Comparison of ENCODE assay signal across 8 cellular contexts in the genomic region with DNA sequence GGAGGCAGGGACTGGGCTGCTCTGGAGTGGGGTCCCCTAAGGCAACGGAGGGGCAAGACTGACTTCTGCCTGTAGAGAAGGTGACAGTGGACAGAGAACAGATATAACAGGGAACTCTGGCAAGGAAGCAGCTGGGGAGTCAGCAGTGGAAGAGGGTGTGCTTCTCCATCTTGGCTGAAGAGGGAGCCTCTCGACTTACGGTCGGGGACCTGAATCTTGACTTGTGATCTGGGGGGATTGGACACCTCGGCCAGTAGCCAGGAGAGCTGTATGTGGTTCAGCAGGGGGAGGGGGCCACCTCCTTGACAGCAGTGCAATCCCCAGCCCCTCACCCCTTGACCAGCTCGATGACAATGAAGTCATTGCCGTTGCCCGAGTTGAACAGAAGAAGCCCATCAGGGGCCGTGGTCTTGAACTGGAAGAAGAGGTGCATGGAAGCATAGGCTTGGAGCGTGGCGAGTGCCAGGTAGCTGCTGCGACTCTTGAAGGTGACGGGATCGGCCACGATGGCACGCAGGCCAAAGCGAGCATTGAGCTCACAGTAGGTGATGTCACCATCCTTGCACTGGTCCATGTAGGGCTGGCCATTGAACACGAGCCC.
DNase-seq lines count a peak whose midpoint lies in the region; ATAC-seq and TF ChIP-seq lines count a peak whose summit lies in the region.

No MANE protein-coding gene starts in this region.

- H3K36me3 ChIP-seq in BLaER1 (no peaks in the 10 kb centered on the region), liver (ENCODE audit: control insufficient read depth in 4 of 4, insufficient read depth in 3 of 4, low read depth in 1 of 4, low read length in 3 of 4) (no peaks in the 10 kb centered on the region)

- H3K9me3 ChIP-seq in BLaER1 (no peaks in the 10 kb centered on the region), liver (ENCODE audit: control insufficient read depth in 4 of 4, low read length in 3 of 4) (no peaks in the 10 kb centered on the region)

- H3K4me1 ChIP-seq in BLaER1 (peaks cover 92% of the 10 kb centered on the region), liver (ENCODE audit: control insufficient read depth in 4 of 4, insufficient read depth in 4 of 4, low read length in 3 of 4) (peaks cover 2 to 22% (median 11%) of the 10 kb centered on the region in 4 donors)

- H4K20me1 ChIP-seq in BLaER1 = no peaks in the 10 kb centered on the region

- H3K9ac ChIP-seq in BLaER1 (peak overlapping the region; percentile 9; the same call in 1 of the 2 replicates), liver (ENCODE audit: low read depth in 1 of 2, low read length in 2 of 2) (no peak overlapping the region)

- H3K27ac ChIP-seq in BLaER1 = no peak overlapping the region
- no peak overlapping the region for H3K27ac ChIP-seq in liver (ENCODE audit: low read depth in 1 of 2, low read length in 2 of 2)

- H3K4me3 ChIP-seq in BLaER1 (no peak overlapping the region), WI38 (ENCODE audit: low read depth, low read length) (no peak overlapping the region), liver (ENCODE audit: low read depth in 1 of 3, low read length in 3 of 3) (no peak overlapping the region)

- 58% methylated on average over 18 of the region's 18 CpGs for WGBS in liver

- 0 out of 2 replicates have a peak overlapping the region, but pooled peaks have one; percentile 18 for H3K4me2 ChIP-seq in BLaER1

- TF ChIP-seq CTCF in WI38 (IDR thresholded peaks at IDR 0.05; ENCODE audit: low read depth, low read length) (peak; percentile 48), liver (IDR thresholded peaks at IDR 0.05; ENCODE audit: low read depth, low read length, missing input control) (peak; percentile 34)

- ATAC-seq in GM21515 (IDR thresholded peaks at IDR 0.05; ENCODE audit: unreplicated experiment) = no peak
- no peak for ATAC-seq in GM19397 (IDR thresholded peaks at IDR 0.05; ENCODE audit: unreplicated experiment)

- peak in 1 of 2 donors; percentile 48 for TF ChIP-seq RAD21 in liver (IDR thresholded peaks at IDR 0.05)

- peak; percentile 23 for DNase-seq in HCEC 1CT
- DNase-seq in NCI-H510A (lab: John Stamatoyannopoulos, UW) = no peak
- DNase-seq in islet precursor cell = no peak

- H3K27me3 ChIP-seq in BLaER1 (0 out of 2 replicates have a peak, but pooled peaks cover 4% of the 10 kb centered on the region), liver (ENCODE audit: control insufficient read depth in 4 of 4, insufficient read depth in 4 of 4, low read length in 3 of 4) (no peaks in the 10 kb centered on the region)

TF ChIP-seq in liver, 16 proteins besides CTCF, POLR2A, EP300 and RAD21:
- no peak for TF ChIP-seq TAF1 (conservative IDR thresholded peaks at IDR 0.05)
- TF ChIP-seq, protein P1, sequence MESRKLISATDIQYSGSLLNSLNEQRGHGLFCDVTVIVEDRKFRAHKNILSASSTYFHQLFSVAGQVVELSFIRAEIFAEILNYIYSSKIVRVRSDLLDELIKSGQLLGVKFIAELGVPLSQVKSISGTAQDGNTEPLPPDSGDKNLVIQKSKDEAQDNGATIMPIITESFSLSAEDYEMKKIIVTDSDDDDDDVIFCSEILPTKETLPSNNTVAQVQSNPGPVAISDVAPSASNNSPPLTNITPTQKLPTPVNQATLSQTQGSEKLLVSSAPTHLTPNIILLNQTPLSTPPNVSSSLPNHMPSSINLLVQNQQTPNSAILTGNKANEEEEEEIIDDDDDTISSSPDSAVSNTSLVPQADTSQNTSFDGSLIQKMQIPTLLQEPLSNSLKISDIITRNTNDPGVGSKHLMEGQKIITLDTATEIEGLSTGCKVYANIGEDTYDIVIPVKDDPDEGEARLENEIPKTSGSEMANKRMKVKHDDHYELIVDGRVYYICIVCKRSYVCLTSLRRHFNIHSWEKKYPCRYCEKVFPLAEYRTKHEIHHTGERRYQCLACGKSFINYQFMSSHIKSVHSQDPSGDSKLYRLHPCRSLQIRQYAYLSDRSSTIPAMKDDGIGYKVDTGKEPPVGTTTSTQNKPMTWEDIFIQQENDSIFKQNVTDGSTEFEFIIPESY (IDR thresholded peaks at IDR 0.05) = no peak
- TF ChIP-seq SP1 (IDR thresholded peaks at IDR 0.05) = no peak
- no peak for TF ChIP-seq NR2F2 (IDR thresholded peaks at IDR 0.05)
- TF ChIP-seq, protein P2, sequence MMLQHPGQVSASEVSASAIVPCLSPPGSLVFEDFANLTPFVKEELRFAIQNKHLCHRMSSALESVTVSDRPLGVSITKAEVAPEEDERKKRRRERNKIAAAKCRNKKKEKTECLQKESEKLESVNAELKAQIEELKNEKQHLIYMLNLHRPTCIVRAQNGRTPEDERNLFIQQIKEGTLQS (IDR thresholded peaks at IDR 0.05) = no peak
- TF ChIP-seq, protein P3, sequence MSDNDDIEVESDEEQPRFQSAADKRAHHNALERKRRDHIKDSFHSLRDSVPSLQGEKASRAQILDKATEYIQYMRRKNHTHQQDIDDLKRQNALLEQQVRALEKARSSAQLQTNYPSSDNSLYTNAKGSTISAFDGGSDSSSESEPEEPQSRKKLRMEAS (IDR thresholded peaks at IDR 0.05) = no peak
- TF ChIP-seq HNF4G (IDR thresholded peaks at IDR 0.05) = no peak
- TF ChIP-seq, protein P4, sequence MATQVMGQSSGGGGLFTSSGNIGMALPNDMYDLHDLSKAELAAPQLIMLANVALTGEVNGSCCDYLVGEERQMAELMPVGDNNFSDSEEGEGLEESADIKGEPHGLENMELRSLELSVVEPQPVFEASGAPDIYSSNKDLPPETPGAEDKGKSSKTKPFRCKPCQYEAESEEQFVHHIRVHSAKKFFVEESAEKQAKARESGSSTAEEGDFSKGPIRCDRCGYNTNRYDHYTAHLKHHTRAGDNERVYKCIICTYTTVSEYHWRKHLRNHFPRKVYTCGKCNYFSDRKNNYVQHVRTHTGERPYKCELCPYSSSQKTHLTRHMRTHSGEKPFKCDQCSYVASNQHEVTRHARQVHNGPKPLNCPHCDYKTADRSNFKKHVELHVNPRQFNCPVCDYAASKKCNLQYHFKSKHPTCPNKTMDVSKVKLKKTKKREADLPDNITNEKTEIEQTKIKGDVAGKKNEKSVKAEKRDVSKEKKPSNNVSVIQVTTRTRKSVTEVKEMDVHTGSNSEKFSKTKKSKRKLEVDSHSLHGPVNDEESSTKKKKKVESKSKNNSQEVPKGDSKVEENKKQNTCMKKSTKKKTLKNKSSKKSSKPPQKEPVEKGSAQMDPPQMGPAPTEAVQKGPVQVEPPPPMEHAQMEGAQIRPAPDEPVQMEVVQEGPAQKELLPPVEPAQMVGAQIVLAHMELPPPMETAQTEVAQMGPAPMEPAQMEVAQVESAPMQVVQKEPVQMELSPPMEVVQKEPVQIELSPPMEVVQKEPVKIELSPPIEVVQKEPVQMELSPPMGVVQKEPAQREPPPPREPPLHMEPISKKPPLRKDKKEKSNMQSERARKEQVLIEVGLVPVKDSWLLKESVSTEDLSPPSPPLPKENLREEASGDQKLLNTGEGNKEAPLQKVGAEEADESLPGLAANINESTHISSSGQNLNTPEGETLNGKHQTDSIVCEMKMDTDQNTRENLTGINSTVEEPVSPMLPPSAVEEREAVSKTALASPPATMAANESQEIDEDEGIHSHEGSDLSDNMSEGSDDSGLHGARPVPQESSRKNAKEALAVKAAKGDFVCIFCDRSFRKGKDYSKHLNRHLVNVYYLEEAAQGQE (IDR thresholded peaks at IDR 0.05) = no peak
- no peak for TF ChIP-seq YY1 (IDR thresholded peaks at IDR 0.05)
- no peak for TF ChIP-seq FOXA1 (IDR thresholded peaks at IDR 0.05)
- no peak for TF ChIP-seq EGR1 (IDR thresholded peaks at IDR 0.05; ENCODE audit: low read depth in 2 of 2)
- TF ChIP-seq RXRA (IDR thresholded peaks at IDR 0.05) = no peak
- TF ChIP-seq GABPA (IDR thresholded peaks at IDR 0.05 in 1 of 2, conservative IDR thresholded peaks at IDR 0.05 in 1 of 2) = no peak
TF ChIP-seq in liver: peak in this region for 0.
